1 cellular context compared by ENCODE assay signal in the genomic region with DNA sequence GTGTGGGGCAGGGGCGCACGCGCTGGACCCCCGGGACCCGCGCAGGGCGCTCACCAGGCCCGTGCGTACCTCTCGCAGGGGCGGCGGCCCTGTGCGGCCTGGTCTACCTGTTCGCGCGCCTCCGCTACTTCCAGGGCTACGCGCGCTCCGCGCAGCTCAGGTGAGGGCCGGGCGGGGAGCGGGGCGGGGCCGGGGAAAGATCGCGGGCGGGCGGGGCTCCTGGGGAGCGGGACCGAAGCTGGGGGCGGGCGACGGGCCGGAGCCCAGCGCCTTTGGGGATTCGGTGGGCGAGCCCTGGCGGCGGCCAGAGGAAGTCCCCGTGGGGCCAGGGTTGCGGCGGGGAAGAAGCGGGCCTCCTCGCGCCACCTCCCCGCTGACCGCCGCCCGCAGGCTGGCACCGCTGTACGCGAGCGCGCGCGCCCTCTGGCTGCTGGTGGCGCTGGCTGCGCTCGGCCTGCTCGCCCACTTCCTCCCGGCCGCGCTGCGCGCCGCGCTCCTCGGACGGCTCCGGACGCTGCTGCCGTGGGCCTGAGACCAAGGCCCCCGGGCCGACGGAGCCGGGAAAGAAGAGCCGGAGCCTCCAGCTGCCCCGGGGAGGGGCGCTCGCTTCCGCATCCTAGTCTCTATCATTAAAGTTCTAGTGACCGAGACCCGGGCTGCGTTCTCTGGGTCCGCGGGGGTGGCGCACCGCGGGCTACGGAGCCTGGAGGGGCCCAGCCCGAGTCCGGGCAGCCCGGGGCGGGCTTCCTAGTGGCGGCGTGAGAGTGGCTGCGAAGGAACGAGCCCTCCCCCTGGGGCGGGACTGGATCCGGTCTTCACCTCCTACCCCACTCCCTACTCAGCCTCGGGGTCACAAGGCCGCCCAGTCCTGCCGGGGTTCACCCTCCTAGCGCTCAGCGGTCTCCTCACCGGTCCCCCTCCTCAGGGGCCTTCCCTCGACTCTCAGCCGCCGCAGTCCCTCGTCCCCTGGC.
A peak's percentile ranks its signal among the peaks of the same experiment; 100 is the strongest.
TF ChIP-seq lines count a peak whose summit lies in the region.

No MANE protein-coding gene starts in this region.

TF ChIP-seq in HepG2, 621 proteins besides CTCF, POLR2A, EP300 and RAD21 (continued from another document and continues in another):
- peak; percentile 49 for TF ChIP-seq XRCC5 (optimal IDR thresholded peaks at IDR 0.05; ENCODE audit: low read length)
- TF ChIP-seq, protein P1, sequence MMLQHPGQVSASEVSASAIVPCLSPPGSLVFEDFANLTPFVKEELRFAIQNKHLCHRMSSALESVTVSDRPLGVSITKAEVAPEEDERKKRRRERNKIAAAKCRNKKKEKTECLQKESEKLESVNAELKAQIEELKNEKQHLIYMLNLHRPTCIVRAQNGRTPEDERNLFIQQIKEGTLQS (CRISPR knock-in tag; IDR thresholded peaks at IDR 0.05), result no peak
- TF ChIP-seq SKIL (CRISPR knock-in tag; IDR thresholded peaks at IDR 0.05; ENCODE audit: borderline replicate concordance), result no peak
- TF ChIP-seq, protein P2, sequence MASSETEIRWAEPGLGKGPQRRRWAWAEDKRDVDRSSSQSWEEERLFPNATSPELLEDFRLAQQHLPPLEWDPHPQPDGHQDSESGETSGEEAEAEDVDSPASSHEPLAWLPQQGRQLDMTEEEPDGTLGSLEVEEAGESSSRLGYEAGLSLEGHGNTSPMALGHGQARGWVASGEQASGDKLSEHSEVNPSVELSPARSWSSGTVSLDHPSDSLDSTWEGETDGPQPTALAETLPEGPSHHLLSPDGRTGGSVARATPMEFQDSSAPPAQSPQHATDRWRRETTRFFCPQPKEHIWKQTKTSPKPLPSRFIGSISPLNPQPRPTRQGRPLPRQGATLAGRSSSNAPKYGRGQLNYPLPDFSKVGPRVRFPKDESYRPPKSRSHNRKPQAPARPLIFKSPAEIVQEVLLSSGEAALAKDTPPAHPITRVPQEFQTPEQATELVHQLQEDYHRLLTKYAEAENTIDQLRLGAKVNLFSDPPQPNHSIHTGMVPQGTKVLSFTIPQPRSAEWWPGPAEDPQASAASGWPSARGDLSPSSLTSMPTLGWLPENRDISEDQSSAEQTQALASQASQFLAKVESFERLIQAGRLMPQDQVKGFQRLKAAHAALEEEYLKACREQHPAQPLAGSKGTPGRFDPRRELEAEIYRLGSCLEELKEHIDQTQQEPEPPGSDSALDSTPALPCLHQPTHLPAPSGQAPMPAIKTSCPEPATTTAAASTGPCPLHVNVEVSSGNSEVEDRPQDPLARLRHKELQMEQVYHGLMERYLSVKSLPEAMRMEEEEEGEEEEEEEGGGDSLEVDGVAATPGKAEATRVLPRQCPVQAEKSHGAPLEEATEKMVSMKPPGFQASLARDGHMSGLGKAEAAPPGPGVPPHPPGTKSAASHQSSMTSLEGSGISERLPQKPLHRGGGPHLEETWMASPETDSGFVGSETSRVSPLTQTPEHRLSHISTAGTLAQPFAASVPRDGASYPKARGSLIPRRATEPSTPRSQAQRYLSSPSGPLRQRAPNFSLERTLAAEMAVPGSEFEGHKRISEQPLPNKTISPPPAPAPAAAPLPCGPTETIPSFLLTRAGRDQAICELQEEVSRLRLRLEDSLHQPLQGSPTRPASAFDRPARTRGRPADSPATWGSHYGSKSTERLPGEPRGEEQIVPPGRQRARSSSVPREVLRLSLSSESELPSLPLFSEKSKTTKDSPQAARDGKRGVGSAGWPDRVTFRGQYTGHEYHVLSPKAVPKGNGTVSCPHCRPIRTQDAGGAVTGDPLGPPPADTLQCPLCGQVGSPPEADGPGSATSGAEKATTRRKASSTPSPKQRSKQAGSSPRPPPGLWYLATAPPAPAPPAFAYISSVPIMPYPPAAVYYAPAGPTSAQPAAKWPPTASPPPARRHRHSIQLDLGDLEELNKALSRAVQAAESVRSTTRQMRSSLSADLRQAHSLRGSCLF (CRISPR knock-in tag; IDR thresholded peaks at IDR 0.05; ENCODE audit: borderline replicate concordance), result no peak
- TF ChIP-seq, protein P3, sequence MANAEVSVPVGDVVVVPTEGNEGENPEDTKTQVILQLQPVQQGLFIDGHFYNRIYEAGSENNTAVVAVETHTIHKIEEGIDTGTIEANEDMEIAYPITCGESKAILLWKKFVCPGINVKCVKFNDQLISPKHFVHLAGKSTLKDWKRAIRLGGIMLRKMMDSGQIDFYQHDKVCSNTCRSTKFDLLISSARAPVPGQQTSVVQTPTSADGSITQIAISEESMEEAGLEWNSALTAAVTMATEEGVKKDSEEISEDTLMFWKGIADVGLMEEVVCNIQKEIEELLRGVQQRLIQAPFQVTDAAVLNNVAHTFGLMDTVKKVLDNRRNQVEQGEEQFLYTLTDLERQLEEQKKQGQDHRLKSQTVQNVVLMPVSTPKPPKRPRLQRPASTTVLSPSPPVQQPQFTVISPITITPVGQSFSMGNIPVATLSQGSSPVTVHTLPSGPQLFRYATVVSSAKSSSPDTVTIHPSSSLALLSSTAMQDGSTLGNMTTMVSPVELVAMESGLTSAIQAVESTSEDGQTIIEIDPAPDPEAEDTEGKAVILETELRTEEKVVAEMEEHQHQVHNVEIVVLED (CRISPR knock-in tag; IDR thresholded peaks at IDR 0.05; ENCODE audit: borderline replicate concordance), result no peak
- TF ChIP-seq NAIF1 (CRISPR knock-in tag; IDR thresholded peaks at IDR 0.05; ENCODE audit: borderline replicate concordance), result no peak
- no peak for TF ChIP-seq ZNF781 (CRISPR knock-in tag; IDR thresholded peaks at IDR 0.05; ENCODE audit: borderline replicate concordance, not compliant biosample characterization)
- no peak for TF ChIP-seq ZNF20 (CRISPR knock-in tag; IDR thresholded peaks at IDR 0.05)
- TF ChIP-seq ZFP62 (CRISPR knock-in tag; IDR thresholded peaks at IDR 0.05), result no peak
- TF ChIP-seq ZGPAT (CRISPR knock-in tag; IDR thresholded peaks at IDR 0.05), result peak; percentile 67; the same call in 1 of the 2 replicates
- TF ChIP-seq ZNF431 (CRISPR knock-in tag; IDR thresholded peaks at IDR 0.05; ENCODE audit: borderline replicate concordance, low read depth), result no peak
- TF ChIP-seq ZNF720 (CRISPR knock-in tag; IDR thresholded peaks at IDR 0.05), result no peak
- no peak for TF ChIP-seq CENPX (CRISPR knock-in tag; IDR thresholded peaks at IDR 0.05)
- no peak for TF ChIP-seq HOXA9 (CRISPR knock-in tag; IDR thresholded peaks at IDR 0.05; ENCODE audit: borderline replicate concordance)
- TF ChIP-seq ZNF670 (CRISPR knock-in tag; IDR thresholded peaks at IDR 0.05; ENCODE audit: borderline replicate concordance), result peak; percentile 42; the same call in 1 of the 2 replicates
- TF ChIP-seq ZNF333 (CRISPR knock-in tag; IDR thresholded peaks at IDR 0.05; ENCODE audit: borderline replicate concordance), result no peak; the same call in 1 of the 2 replicates
- TF ChIP-seq ZNF275 (CRISPR knock-in tag; IDR thresholded peaks at IDR 0.05; ENCODE audit: borderline replicate concordance), result no peak
- TF ChIP-seq STAG1 (CRISPR knock-in tag; IDR thresholded peaks at IDR 0.05), result peak; percentile 70
- TF ChIP-seq SAFB2 (CRISPR knock-in tag; IDR thresholded peaks at IDR 0.05; ENCODE audit: borderline replicate concordance, low read depth), result no peak
- no peak for TF ChIP-seq ZBTB1 (CRISPR knock-in tag; IDR thresholded peaks at IDR 0.05; ENCODE audit: borderline replicate concordance)
- no peak for TF ChIP-seq ZNF713 (CRISPR knock-in tag; IDR thresholded peaks at IDR 0.05)
- no peak for TF ChIP-seq WIZ (CRISPR knock-in tag; IDR thresholded peaks at IDR 0.05)
- peak; percentile 61 for TF ChIP-seq POLR2AphosphoS5 (IDR thresholded peaks at IDR 0.05; ENCODE audit: low read depth, low read length)
- TF ChIP-seq THRA (CRISPR knock-in tag; IDR thresholded peaks at IDR 0.05; ENCODE audit: borderline replicate concordance), result no peak
- no peak for TF ChIP-seq KDM1A (CRISPR knock-in tag; IDR thresholded peaks at IDR 0.05)
- TF ChIP-seq HIVEP1 (CRISPR knock-in tag; IDR thresholded peaks at IDR 0.05), result 0 out of 2 replicates have a peak, but pooled peaks have one; percentile 35
- TF ChIP-seq MXI1 (IDR thresholded peaks at IDR 0.05; ENCODE audit: borderline replicate concordance, low read depth, low read length), result peak; percentile 43; the same call in 2 of the 3 replicates
- TF ChIP-seq ZBTB7B (CRISPR knock-in tag; IDR thresholded peaks at IDR 0.05), result no peak; the same call in 1 of the 2 replicates
- peak; percentile 88 for TF ChIP-seq ZFP82 (CRISPR knock-in tag; IDR thresholded peaks at IDR 0.05; ENCODE audit: borderline replicate concordance)
- TF ChIP-seq HNRNPK (IDR thresholded peaks at IDR 0.05; ENCODE audit: low read depth, low read length, poor library complexity, severe bottlenecking), result peak; percentile 33
- TF ChIP-seq ZBTB46 (CRISPR knock-in tag; IDR thresholded peaks at IDR 0.05; ENCODE audit: borderline replicate concordance), result no peak
- no peak for TF ChIP-seq NFATC3 (CRISPR knock-in tag; IDR thresholded peaks at IDR 0.05)
- peak; percentile 37 for TF ChIP-seq YY1 (IDR thresholded peaks at IDR 0.05; ENCODE audit: insufficient read depth, insufficient replicate concordance, low read depth, low read length)
- TF ChIP-seq ZNF235 (CRISPR knock-in tag; IDR thresholded peaks at IDR 0.05; ENCODE audit: borderline replicate concordance), result no peak
- no peak for TF ChIP-seq TCF7L2 (IDR thresholded peaks at IDR 0.05; ENCODE audit: low read depth, low read length)
- no peak for TF ChIP-seq TBL1XR1 (IDR thresholded peaks at IDR 0.05; ENCODE audit: borderline replicate concordance, low read length, partially characterized antibody)
- TF ChIP-seq, protein P4, sequence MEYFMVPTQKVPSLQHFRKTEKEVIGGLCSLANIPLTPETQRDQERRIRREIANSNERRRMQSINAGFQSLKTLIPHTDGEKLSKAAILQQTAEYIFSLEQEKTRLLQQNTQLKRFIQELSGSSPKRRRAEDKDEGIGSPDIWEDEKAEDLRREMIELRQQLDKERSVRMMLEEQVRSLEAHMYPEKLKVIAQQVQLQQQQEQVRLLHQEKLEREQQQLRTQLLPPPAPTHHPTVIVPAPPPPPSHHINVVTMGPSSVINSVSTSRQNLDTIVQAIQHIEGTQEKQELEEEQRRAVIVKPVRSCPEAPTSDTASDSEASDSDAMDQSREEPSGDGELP (IDR thresholded peaks at IDR 0.05; ENCODE audit: borderline replicate concordance, low read depth), result 0 out of 2 replicates have a peak, but pooled peaks have one; percentile 5
- TF ChIP-seq ZNF589 (CRISPR knock-in tag; conservative IDR thresholded peaks at IDR 0.05), result no peak
